ENCODE assay signal across 38 cellular contexts in genomic region chr17:81813371-81813684, GRCh38. TPM values are rescaled to one million over a fixed set of nuclear protein-coding genes. Genes with fewer than 3 reads are reported as not detected.
"Had no signal": no experiment of that assay in that cellular context is flagged by ENCODE, and none has a peak within 500 bp of the region (broad histone marks: within the 10 kb centered on the region; RNA-seq: fewer than 3 reads in every experiment).

No MANE protein-coding gene starts in this region.

- DNase-seq: activated B cell treated with CpG ODN at 0.5 μM for 24 hours; activated CD4-positive, alpha-beta memory T cell treated with anti-CD3 and anti-CD28 coated beads for 36 hours; activated CD4-positive, alpha-beta T cell treated with anti-CD3 and anti-CD28 coated beads for 4 hours; activated CD4-positive, alpha-beta T cell treated with anti-CD3 and anti-CD28 coated beads, Interleukin-2, amount 10 ng/mL, durations not matched to agents 24 days and 14 days; activated CD4-positive, alpha-beta T cell treated with anti-CD3 and anti-CD28 coated beads, Interleukin-2, amount 50 U/mL, for 1 hour; activated CD4-positive, alpha-beta T cell treated with anti-CD3 and anti-CD28 coated beads, Interleukin-2, amount 50 U/mL, for 4 hours; activated CD8-positive, alpha-beta memory T cell treated with anti-CD3 and anti-CD28 coated beads, Interleukin-2, amount 50 U/mL, for 4 hours; activated CD8-positive, alpha-beta T cell treated with anti-CD3 and anti-CD28 coated beads for 36 hours; activated effector memory CD4-positive, alpha-beta T cell treated with anti-CD3 and anti-CD28 coated beads, Interleukin-2, amount 50 U/mL, for 16 hours; activated gamma-delta T cell treated with Interleukin-2 at 50 U/mL for 16 hours; activated naive CD4-positive, alpha-beta T cell; activated naive CD4-positive, alpha-beta T cell treated with anti-CD3 and anti-CD28 coated beads, Interleukin-2, amount 10 ng/mL, durations not matched to agents 7 days and 5 days; activated naive CD8-positive, alpha-beta T cell treated with anti-CD3 and anti-CD28 coated beads, Interleukin-2, amount 10 ng/mL, durations not matched to agents 7 days and 5 days; activated naive CD8-positive, alpha-beta T cell treated with anti-CD3 and anti-CD28 coated beads, Interleukin-2, amount 50 U/mL, for 24 hours; activated T-cell treated with anti-CD3 and anti-CD28 coated beads for 4 hours; activated T-cell treated with anti-CD3 and anti-CD28 coated beads, Interleukin-2, amount 50 U/mL, for 1 hour; activated T-cell treated with anti-CD3 and anti-CD28 coated beads, Interleukin-2, amount 50 U/mL, for 4 hours; activated T-cell treated with anti-CD3 and anti-CD28 coated beads, Interleukin-2, amount 50 U/mL, for 72 hours; amygdala; anterior cingulate cortex; caudate nucleus; cerebellar nuclear complex; SW 1271; T-helper 1 cell; T-helper 2 cell; T-helper 9 cell had no signal

- H3K27ac ChIP-seq: ascending aorta, cardiac muscle cell had no signal

- H3K36me3 ChIP-seq: ascending aorta, cardiac muscle cell had no signal

- H3K4me3 ChIP-seq: ascending aorta, cardiac muscle cell had no signal

- H3K9me3 ChIP-seq: ascending aorta had no signal

- H3K9me3 Mint-ChIP-seq: activated B cell treated with CpG ODN at 0.5 μM for 24 hours; activated CD4-positive, alpha-beta memory T cell treated with anti-CD3 and anti-CD28 coated beads for 36 hours; activated CD4-positive, alpha-beta T cell treated with anti-CD3 and anti-CD28 coated beads, Interleukin-2, amount 10 ng/mL, durations not matched to agents 24 days and 14 days; activated CD8-positive, alpha-beta T cell treated with anti-CD3 and anti-CD28 coated beads for 36 hours; activated naive CD4-positive, alpha-beta T cell treated with anti-CD3 and anti-CD28 coated beads, Interleukin-2, amount 10 ng/mL, durations not matched to agents 7 days and 5 days; activated naive CD4-positive, alpha-beta T cell treated with anti-CD3 and anti-CD28 coated beads, Interleukin-2, amount 50 U/mL, for 24 hours; activated naive CD8-positive, alpha-beta T cell treated with anti-CD3 and anti-CD28 coated beads, Interleukin-2, amount 10 ng/mL, durations not matched to agents 7 days and 5 days; activated naive CD8-positive, alpha-beta T cell treated with anti-CD3 and anti-CD28 coated beads, Interleukin-2, amount 50 U/mL, for 24 hours; activated T-cell treated with anti-CD3 and anti-CD28 coated beads, Interleukin-2, amount 50 U/mL, for 4 hours; activated T-cell treated with anti-CD3 and anti-CD28 coated beads, Interleukin-2, amount 50 U/mL, for 72 hours; activated T-helper 1 cell treated with anti-CD3 and anti-CD28 coated beads, Interleukin-12 subunit alpha, Interleukin-12 subunit beta, Interleukin-2, Interleukin-4 antibody, amounts not matched to agents 30 ng/mL and 10 ng/mL and 1 ng/mL, durations not matched to agents 14 hours and 24 hours and 36 hours; activated T-helper 17 cell treated with anti-CD3 and anti-CD28 coated beads, Interleukin-2, amount 50 U/mL, for 72 hours; central memory CD8-positive, alpha-beta T cell; T-helper 1 cell treated with Interleukin-12 subunit alpha and Interleukin-12 subunit beta and Interleukin-4 antibody, amounts not matched to agents 30 μg/mL and 1 μg/mL, for 36 hours; T-helper 2 cell treated with Interferon-gamma antibody and Interleukin-4, amounts not matched to agents 5 μg/mL and 100 μg/mL, for 36 hours had no signal

- H3K4me1 ChIP-seq: ascending aorta had no signal

- H3K27ac Mint-ChIP-seq: activated B cell treated with CpG ODN at 0.5 μM for 24 hours; activated CD4-positive, alpha-beta memory T cell treated with anti-CD3 and anti-CD28 coated beads for 36 hours; activated CD4-positive, alpha-beta T cell treated with anti-CD3 and anti-CD28 coated beads, Interleukin-2, amount 10 ng/mL, durations not matched to agents 24 days and 14 days; activated CD8-positive, alpha-beta T cell treated with anti-CD3 and anti-CD28 coated beads for 36 hours; activated naive CD4-positive, alpha-beta T cell treated with anti-CD3 and anti-CD28 coated beads, Interleukin-2, amount 10 ng/mL, durations not matched to agents 7 days and 5 days; activated naive CD4-positive, alpha-beta T cell treated with anti-CD3 and anti-CD28 coated beads, Interleukin-2, amount 50 U/mL, for 24 hours; activated naive CD8-positive, alpha-beta T cell; activated naive CD8-positive, alpha-beta T cell treated with anti-CD3 and anti-CD28 coated beads, Interleukin-2, amount 10 ng/mL, durations not matched to agents 7 days and 5 days; activated naive CD8-positive, alpha-beta T cell treated with anti-CD3 and anti-CD28 coated beads, Interleukin-2, amount 50 U/mL, for 24 hours; activated T-cell treated with anti-CD3 and anti-CD28 coated beads, Interleukin-2, amount 50 U/mL, for 72 hours; activated T-helper 1 cell treated with anti-CD3 and anti-CD28 coated beads, Interleukin-12 subunit alpha, Interleukin-12 subunit beta, Interleukin-2, Interleukin-4 antibody, amounts not matched to agents 30 ng/mL and 10 ng/mL and 1 ng/mL, durations not matched to agents 14 hours and 24 hours and 36 hours; activated T-helper 17 cell treated with anti-CD3 and anti-CD28 coated beads, Interleukin-2, amount 50 U/mL, for 72 hours; brain; T-helper 1 cell treated with Interleukin-12 subunit alpha and Interleukin-12 subunit beta and Interleukin-4 antibody, amounts not matched to agents 30 μg/mL and 1 μg/mL, for 36 hours; T-helper 2 cell treated with Interferon-gamma antibody and Interleukin-4, amounts not matched to agents 5 μg/mL and 100 μg/mL, for 36 hours had no signal

- H3K4me3 Mint-ChIP-seq: activated B cell treated with CpG ODN at 0.5 μM for 24 hours; activated CD4-positive, alpha-beta memory T cell treated with anti-CD3 and anti-CD28 coated beads for 36 hours; activated CD4-positive, alpha-beta T cell treated with anti-CD3 and anti-CD28 coated beads, Interleukin-2, amount 10 ng/mL, durations not matched to agents 24 days and 14 days; activated CD8-positive, alpha-beta T cell treated with anti-CD3 and anti-CD28 coated beads for 36 hours; activated naive CD4-positive, alpha-beta T cell treated with anti-CD3 and anti-CD28 coated beads, Interleukin-2, amount 10 ng/mL, durations not matched to agents 7 days and 5 days; activated naive CD4-positive, alpha-beta T cell treated with anti-CD3 and anti-CD28 coated beads, Interleukin-2, amount 50 U/mL, for 24 hours; activated naive CD8-positive, alpha-beta T cell; activated naive CD8-positive, alpha-beta T cell treated with anti-CD3 and anti-CD28 coated beads, Interleukin-2, amount 10 ng/mL, durations not matched to agents 7 days and 5 days; activated naive CD8-positive, alpha-beta T cell treated with anti-CD3 and anti-CD28 coated beads, Interleukin-2, amount 50 U/mL, for 24 hours; activated T-cell treated with anti-CD3 and anti-CD28 coated beads, Interleukin-2, amount 50 U/mL, for 4 hours; activated T-cell treated with anti-CD3 and anti-CD28 coated beads, Interleukin-2, amount 50 U/mL, for 72 hours; activated T-helper 1 cell treated with anti-CD3 and anti-CD28 coated beads, Interleukin-12 subunit alpha, Interleukin-12 subunit beta, Interleukin-2, Interleukin-4 antibody, amounts not matched to agents 30 ng/mL and 10 ng/mL and 1 ng/mL, durations not matched to agents 14 hours and 24 hours and 36 hours; activated T-helper 17 cell treated with anti-CD3 and anti-CD28 coated beads, Interleukin-2, amount 50 U/mL, for 72 hours; brain; central memory CD8-positive, alpha-beta T cell; T-helper 1 cell treated with Interleukin-12 subunit alpha and Interleukin-12 subunit beta and Interleukin-4 antibody, amounts not matched to agents 30 μg/mL and 1 μg/mL, for 36 hours; T-helper 2 cell treated with Interferon-gamma antibody and Interleukin-4, amounts not matched to agents 5 μg/mL and 100 μg/mL, for 36 hours had no signal

- H3K27me3 ChIP-seq: ascending aorta had no signal

- ATAC-seq: activated CD8-positive, alpha-beta T cell treated with anti-CD3 and anti-CD28 coated beads for 36 hours; activated naive CD8-positive, alpha-beta T cell treated with anti-CD3 and anti-CD28 coated beads, Interleukin-2, amount 50 U/mL, for 24 hours; activated T-cell treated with anti-CD3 and anti-CD28 coated beads, Interleukin-2, amount 50 U/mL, for 4 hours; activated T-cell treated with anti-CD3 and anti-CD28 coated beads, Interleukin-2, amount 50 U/mL, for 72 hours; activated T-helper 17 cell treated with anti-CD3 and anti-CD28 coated beads, Interleukin-2, amount 50 U/mL, for 72 hours had no signal

- H3K4me1 Mint-ChIP-seq: activated B cell treated with CpG ODN at 0.5 μM for 24 hours; activated CD4-positive, alpha-beta T cell treated with anti-CD3 and anti-CD28 coated beads, Interleukin-2, amount 10 ng/mL, durations not matched to agents 24 days and 14 days; activated naive CD4-positive, alpha-beta T cell treated with anti-CD3 and anti-CD28 coated beads, Interleukin-2, amount 10 ng/mL, durations not matched to agents 7 days and 5 days; activated naive CD4-positive, alpha-beta T cell treated with anti-CD3 and anti-CD28 coated beads, Interleukin-2, amount 50 U/mL, for 24 hours; activated naive CD8-positive, alpha-beta T cell treated with anti-CD3 and anti-CD28 coated beads, Interleukin-2, amount 10 ng/mL, durations not matched to agents 7 days and 5 days; activated naive CD8-positive, alpha-beta T cell treated with anti-CD3 and anti-CD28 coated beads, Interleukin-2, amount 50 U/mL, for 24 hours; activated T-helper 17 cell treated with anti-CD3 and anti-CD28 coated beads, Interleukin-2, amount 50 U/mL, for 72 hours; brain; central memory CD8-positive, alpha-beta T cell had no signal

RNA-seq across cellular contexts. Expression of gene GCGR, which starts 9.4 kb away (rescaled TPM):
- total RNA-seq: activated CD4-positive, alpha-beta memory T cell treated with anti-CD3 and anti-CD28 coated beads for 36 hours; activated CD4-positive, alpha-beta T cell treated with anti-CD3 and anti-CD28 coated beads, Interleukin-2, amount 10 ng/mL, durations not matched to agents 24 days and 14 days; activated CD8-positive, alpha-beta memory T cell treated with anti-CD3 and anti-CD28 coated beads for 36 hours; activated CD8-positive, alpha-beta T cell treated with anti-CD3 and anti-CD28 coated beads for 36 hours; activated naive CD8-positive, alpha-beta T cell treated with anti-CD3 and anti-CD28 coated beads, Interleukin-2, amount 10 ng/mL, durations not matched to agents 7 days and 5 days; activated T-cell treated with anti-CD3 and anti-CD28 coated beads, Interleukin-2, amount 50 U/mL, for 4 hours; activated T-helper 1 cell treated with anti-CD3 and anti-CD28 coated beads, Interleukin-12 subunit alpha, Interleukin-12 subunit beta, Interleukin-2, Interleukin-4 antibody, amounts not matched to agents 30 ng/mL and 10 ng/mL and 1 ng/mL, durations not matched to agents 14 hours and 24 hours and 36 hours; ascending aorta; bronchial epithelial cell had no signal

RNA-seq across cellular contexts. Expression of gene PPP1R27, which starts 21.5 kb away (rescaled TPM):
- total RNA-seq: activated B cell treated with CpG ODN at 0.5 μM for 24 hours; activated CD4-positive, alpha-beta memory T cell treated with anti-CD3 and anti-CD28 coated beads for 36 hours; activated CD4-positive, alpha-beta T cell treated with anti-CD3 and anti-CD28 coated beads, Interleukin-2, amount 10 ng/mL, durations not matched to agents 24 days and 14 days; activated CD8-positive, alpha-beta memory T cell treated with anti-CD3 and anti-CD28 coated beads for 36 hours; activated CD8-positive, alpha-beta T cell treated with anti-CD3 and anti-CD28 coated beads for 36 hours; activated naive CD8-positive, alpha-beta T cell treated with anti-CD3 and anti-CD28 coated beads, Interleukin-2, amount 10 ng/mL, durations not matched to agents 7 days and 5 days; activated T-cell treated with anti-CD3 and anti-CD28 coated beads, Interleukin-2, amount 50 U/mL, for 4 hours; activated T-cell treated with anti-CD3 and anti-CD28 coated beads, Interleukin-2, amount 50 U/mL, for 72 hours; activated T-helper 1 cell treated with anti-CD3 and anti-CD28 coated beads, Interleukin-12 subunit alpha, Interleukin-12 subunit beta, Interleukin-2, Interleukin-4 antibody, amounts not matched to agents 30 ng/mL and 10 ng/mL and 1 ng/mL, durations not matched to agents 14 hours and 24 hours and 36 hours; activated T-helper 17 cell treated with anti-CD3 and anti-CD28 coated beads, Interleukin-2, amount 50 U/mL, for 72 hours; ascending aorta; bronchial epithelial cell; cardiac muscle cell had no signal
- polyA plus RNA-seq: cardiac muscle cell had no signal
